Comparison of ENCODE assay signal across 11 cellular contexts in genomic region chr13:90717451-90717936, GRCh38.
A peak's percentile ranks its signal among the peaks of the same experiment; 100 is the strongest.
DNase-seq lines count a peak whose midpoint lies in the region; ATAC-seq and TF ChIP-seq lines count a peak whose summit lies in the region.
"Had no signal": no experiment of that assay in that cellular context is flagged by ENCODE, and none has a peak within 500 bp of the region (broad histone marks: within the 10 kb centered on the region; RNA-seq: fewer than 3 reads in every experiment).

No MANE protein-coding gene starts in this region.

- no peaks in the 10 kb centered on the region for H4K20me1 ChIP-seq in GM23248 (ENCODE audit: insufficient read depth)

- 0 out of 2 replicates have a peak, but pooled peaks cover under 1% of the 10 kb centered on the region for H3K9me2 ChIP-seq in GM23248 (ENCODE audit: insufficient read depth)

- H3F3A ChIP-seq in GM23248 (ENCODE audit: insufficient read depth), result peaks cover 30% of the 10 kb centered on the region

- H3K9ac ChIP-seq in GM23248, result no peak overlapping the region

- peak; percentile 93 for DNase-seq in GM23248
- peak; percentile 23 for DNase-seq in SW480 (ENCODE audit: low spot score)
- peak; percentile 72 to 85 for DNase-seq in foreskin keratinocyte
- DNase-seq in retina, result peak; percentile 34
- no peak for DNase-seq in stimulated activated CD4-positive, alpha-beta T cell treated with anti-CD3 and anti-CD28 coated beads, Interleukin-4, amount 100 ng/mL, for 4 hours
- DNase-seq in dedifferentiated amniotic fluid mesenchymal stem cell (ENCODE audit: extremely low spot score), result no peak
- DNase-seq: activated T-cell treated with anti-CD3 and anti-CD28 coated beads, Interleukin-2, amount 50 U/mL, for 48 hours; DND-41; NCI-H524 treated with DMSO at 0.1 percent for 48 hours had no signal

- H3K27ac ChIP-seq in GM23248, result peak overlapping the region; percentile 59
- no peak overlapping the region for H3K27ac ChIP-seq in foreskin keratinocyte

- in situ Hi-C loops in GM23248 (cut with MboI), result no loop called here

- H3K27me3 ChIP-seq in GM23248 (replicated peaks; ENCODE audit: insufficient read depth) (no peaks in the 10 kb centered on the region), foreskin keratinocyte (no peaks in the 10 kb centered on the region)

- 1 to 2% methylated on average over 3 of the region's 3 CpGs for WGBS in GM23248 (ENCODE audit: low coverage in 1 of 2, low lambda C conversion rate in 2 of 2, missing lambda C conversion rate in 2 of 2), 2 experiments

- ATAC-seq in foreskin keratinocyte (peak; percentile 95), GM19455 (IDR thresholded peaks at IDR 0.05; ENCODE audit: unreplicated experiment) (no peak), GM19023 (IDR thresholded peaks at IDR 0.05; ENCODE audit: unreplicated experiment) (no peak)

- H3K4me1 ChIP-seq in GM23248 (ENCODE audit: insufficient read depth) (peaks cover 28% of the 10 kb centered on the region), foreskin keratinocyte (no peaks in the 10 kb centered on the region)

- H2AFZ ChIP-seq in GM23248, result peak overlapping the region; percentile 26; the same call in 1 of the 2 replicates

- H3K79me2 ChIP-seq in GM23248 (ENCODE audit: insufficient read depth), result no peaks in the 10 kb centered on the region

- H3K9me3 ChIP-seq in GM23248 (ENCODE audit: low read depth), result no peaks in the 10 kb centered on the region

- peak overlapping the region; percentile 47 for H3K4me2 ChIP-seq in GM23248 (ENCODE audit: unreplicated experiment)

- H3K4me3 ChIP-seq in GM23248, result peak overlapping the region; percentile 36

- H3K36me3 ChIP-seq in GM23248 (ENCODE audit: low read depth), result no peaks in the 10 kb centered on the region

- no peak for TF ChIP-seq CTCF in foreskin keratinocyte (conservative IDR thresholded peaks at IDR 0.05)

Comparison
In these comparisons a context has a peak if more than half of its experiments do, and no peak if none do; other contexts are left out.
1. DNase-seq: peak in GM23248 (single experiment), SW480 (single experiment), foreskin keratinocyte (2 of 2) and retina (single experiment); none in stimulated activated CD4-positive, alpha-beta T cell treated with anti-CD3 and anti-CD28 coated beads, Interleukin-4, amount 100 ng/mL, for 4 hours (0 of 2) and dedifferentiated amniotic fluid mesenchymal stem cell (single experiment).